1 cellular context compared by ENCODE assay signal in the genomic region with DNA sequence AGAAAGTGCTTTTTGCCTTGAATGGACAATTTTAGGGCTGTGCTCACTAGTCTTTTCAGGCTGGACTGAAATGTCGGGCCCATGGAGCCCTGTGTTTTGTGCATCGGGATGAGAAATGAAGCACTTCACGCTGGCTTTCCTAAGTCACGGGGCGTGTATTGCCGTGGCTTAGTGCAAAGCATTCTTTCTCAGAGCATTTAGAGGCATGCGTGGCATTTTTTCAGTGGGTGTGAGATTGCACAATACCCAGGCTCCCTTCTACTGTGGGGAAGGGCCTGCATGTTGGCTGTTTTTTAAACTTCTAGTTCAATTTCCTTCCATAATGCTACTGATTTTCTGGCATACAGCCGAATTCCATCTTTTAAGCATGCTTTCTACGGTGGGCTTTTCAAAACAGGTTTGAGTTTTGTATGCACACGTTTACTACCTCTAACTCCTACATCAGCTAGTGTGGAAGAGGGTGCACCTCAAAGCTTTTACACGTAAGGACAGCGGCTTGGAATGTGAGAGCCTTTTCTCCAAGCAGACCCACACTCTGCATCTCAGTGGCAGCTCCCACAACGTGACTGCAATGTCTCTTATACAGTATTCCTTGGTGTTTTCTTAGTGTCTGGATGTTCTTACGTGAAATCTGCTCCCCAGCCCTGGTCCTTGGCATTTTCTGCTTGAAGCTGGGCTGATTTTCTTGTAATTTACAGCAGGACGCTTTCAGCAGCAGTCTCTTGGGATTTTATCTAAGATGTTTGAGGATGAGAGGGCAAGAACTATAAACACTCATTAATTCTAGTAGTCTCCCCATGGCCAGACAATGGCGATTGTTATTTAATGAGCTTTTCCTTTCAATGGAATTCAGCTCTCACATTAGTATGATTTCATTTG.
TF ChIP-seq lines count a peak whose summit lies in the region.

No MANE protein-coding gene starts in this region.

TF ChIP-seq in GM12878, 131 proteins besides CTCF, POLR2A, EP300 and RAD21:
- TF ChIP-seq MEF2B (IDR thresholded peaks at IDR 0.05; ENCODE audit: partially characterized antibody, poor library complexity, severe bottlenecking), result no peak
- TF ChIP-seq YBX1 (IDR thresholded peaks at IDR 0.05), result no peak
- no peak for TF ChIP-seq SRF (IDR thresholded peaks at IDR 0.05; ENCODE audit: low read depth in 2 of 2, low read length in 2 of 2)
- TF ChIP-seq MTA2 (IDR thresholded peaks at IDR 0.05; ENCODE audit: low read depth), result no peak
- TF ChIP-seq ASH2L (IDR thresholded peaks at IDR 0.05; ENCODE audit: borderline replicate concordance, low read depth), result no peak
- TF ChIP-seq EZH2 (IDR thresholded peaks at IDR 0.05; ENCODE audit: borderline replicate concordance, control insufficient read depth, low read depth, low read length), result no peak
- TF ChIP-seq RAD51 (IDR thresholded peaks at IDR 0.05), result no peak
- no peak for TF ChIP-seq STAT3 (IDR thresholded peaks at IDR 0.05; ENCODE audit: low read depth, low read length)
- no peak for TF ChIP-seq RELA (IDR thresholded peaks at IDR 0.05; ENCODE audit: borderline replicate concordance, partially characterized antibody)
- TF ChIP-seq, protein P1, sequence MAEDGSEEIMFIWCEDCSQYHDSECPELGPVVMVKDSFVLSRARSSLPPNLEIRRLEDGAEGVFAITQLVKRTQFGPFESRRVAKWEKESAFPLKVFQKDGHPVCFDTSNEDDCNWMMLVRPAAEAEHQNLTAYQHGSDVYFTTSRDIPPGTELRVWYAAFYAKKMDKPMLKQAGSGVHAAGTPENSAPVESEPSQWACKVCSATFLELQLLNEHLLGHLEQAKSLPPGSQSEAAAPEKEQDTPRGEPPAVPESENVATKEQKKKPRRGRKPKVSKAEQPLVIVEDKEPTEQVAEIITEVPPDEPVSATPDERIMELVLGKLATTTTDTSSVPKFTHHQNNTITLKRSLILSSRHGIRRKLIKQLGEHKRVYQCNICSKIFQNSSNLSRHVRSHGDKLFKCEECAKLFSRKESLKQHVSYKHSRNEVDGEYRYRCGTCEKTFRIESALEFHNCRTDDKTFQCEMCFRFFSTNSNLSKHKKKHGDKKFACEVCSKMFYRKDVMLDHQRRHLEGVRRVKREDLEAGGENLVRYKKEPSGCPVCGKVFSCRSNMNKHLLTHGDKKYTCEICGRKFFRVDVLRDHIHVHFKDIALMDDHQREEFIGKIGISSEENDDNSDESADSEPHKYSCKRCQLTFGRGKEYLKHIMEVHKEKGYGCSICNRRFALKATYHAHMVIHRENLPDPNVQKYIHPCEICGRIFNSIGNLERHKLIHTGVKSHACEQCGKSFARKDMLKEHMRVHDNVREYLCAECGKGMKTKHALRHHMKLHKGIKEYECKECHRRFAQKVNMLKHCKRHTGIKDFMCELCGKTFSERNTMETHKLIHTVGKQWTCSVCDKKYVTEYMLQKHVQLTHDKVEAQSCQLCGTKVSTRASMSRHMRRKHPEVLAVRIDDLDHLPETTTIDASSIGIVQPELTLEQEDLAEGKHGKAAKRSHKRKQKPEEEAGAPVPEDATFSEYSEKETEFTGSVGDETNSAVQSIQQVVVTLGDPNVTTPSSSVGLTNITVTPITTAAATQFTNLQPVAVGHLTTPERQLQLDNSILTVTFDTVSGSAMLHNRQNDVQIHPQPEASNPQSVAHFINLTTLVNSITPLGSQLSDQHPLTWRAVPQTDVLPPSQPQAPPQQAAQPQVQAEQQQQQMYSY (CRISPR knock-in tag; IDR thresholded peaks at IDR 0.05), result no peak
- TF ChIP-seq TCF12 (IDR thresholded peaks at IDR 0.05; ENCODE audit: low read depth, low read length), result no peak
- no peak for TF ChIP-seq ZZZ3 (IDR thresholded peaks at IDR 0.05; ENCODE audit: control insufficient read depth, insufficient read length, low read depth)
- TF ChIP-seq SP1 (IDR thresholded peaks at IDR 0.05; ENCODE audit: low read depth, low read length), result no peak
- TF ChIP-seq EGR1 (IDR thresholded peaks at IDR 0.05; ENCODE audit: borderline replicate concordance in 1 of 2, low read depth in 2 of 2, low read length in 2 of 2), result no peak
- no peak for TF ChIP-seq TARDBP (IDR thresholded peaks at IDR 0.05; ENCODE audit: borderline replicate concordance)
- TF ChIP-seq, protein P2, sequence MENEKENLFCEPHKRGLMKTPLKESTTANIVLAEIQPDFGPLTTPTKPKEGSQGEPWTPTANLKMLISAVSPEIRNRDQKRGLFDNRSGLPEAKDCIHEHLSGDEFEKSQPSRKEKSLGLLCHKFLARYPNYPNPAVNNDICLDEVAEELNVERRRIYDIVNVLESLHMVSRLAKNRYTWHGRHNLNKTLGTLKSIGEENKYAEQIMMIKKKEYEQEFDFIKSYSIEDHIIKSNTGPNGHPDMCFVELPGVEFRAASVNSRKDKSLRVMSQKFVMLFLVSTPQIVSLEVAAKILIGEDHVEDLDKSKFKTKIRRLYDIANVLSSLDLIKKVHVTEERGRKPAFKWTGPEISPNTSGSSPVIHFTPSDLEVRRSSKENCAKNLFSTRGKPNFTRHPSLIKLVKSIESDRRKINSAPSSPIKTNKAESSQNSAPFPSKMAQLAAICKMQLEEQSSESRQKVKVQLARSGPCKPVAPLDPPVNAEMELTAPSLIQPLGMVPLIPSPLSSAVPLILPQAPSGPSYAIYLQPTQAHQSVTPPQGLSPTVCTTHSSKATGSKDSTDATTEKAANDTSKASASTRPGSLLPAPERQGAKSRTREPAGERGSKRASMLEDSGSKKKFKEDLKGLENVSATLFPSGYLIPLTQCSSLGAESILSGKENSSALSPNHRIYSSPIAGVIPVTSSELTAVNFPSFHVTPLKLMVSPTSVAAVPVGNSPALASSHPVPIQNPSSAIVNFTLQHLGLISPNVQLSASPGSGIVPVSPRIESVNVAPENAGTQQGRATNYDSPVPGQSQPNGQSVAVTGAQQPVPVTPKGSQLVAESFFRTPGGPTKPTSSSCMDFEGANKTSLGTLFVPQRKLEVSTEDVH (IDR thresholded peaks at IDR 0.05; ENCODE audit: low read depth, partially characterized antibody), result no peak
- TF ChIP-seq BACH1 (IDR thresholded peaks at IDR 0.05; ENCODE audit: borderline replicate concordance), result no peak
- TF ChIP-seq RBBP5 (conservative IDR thresholded peaks at IDR 0.05), result no peak
- TF ChIP-seq, protein P3, sequence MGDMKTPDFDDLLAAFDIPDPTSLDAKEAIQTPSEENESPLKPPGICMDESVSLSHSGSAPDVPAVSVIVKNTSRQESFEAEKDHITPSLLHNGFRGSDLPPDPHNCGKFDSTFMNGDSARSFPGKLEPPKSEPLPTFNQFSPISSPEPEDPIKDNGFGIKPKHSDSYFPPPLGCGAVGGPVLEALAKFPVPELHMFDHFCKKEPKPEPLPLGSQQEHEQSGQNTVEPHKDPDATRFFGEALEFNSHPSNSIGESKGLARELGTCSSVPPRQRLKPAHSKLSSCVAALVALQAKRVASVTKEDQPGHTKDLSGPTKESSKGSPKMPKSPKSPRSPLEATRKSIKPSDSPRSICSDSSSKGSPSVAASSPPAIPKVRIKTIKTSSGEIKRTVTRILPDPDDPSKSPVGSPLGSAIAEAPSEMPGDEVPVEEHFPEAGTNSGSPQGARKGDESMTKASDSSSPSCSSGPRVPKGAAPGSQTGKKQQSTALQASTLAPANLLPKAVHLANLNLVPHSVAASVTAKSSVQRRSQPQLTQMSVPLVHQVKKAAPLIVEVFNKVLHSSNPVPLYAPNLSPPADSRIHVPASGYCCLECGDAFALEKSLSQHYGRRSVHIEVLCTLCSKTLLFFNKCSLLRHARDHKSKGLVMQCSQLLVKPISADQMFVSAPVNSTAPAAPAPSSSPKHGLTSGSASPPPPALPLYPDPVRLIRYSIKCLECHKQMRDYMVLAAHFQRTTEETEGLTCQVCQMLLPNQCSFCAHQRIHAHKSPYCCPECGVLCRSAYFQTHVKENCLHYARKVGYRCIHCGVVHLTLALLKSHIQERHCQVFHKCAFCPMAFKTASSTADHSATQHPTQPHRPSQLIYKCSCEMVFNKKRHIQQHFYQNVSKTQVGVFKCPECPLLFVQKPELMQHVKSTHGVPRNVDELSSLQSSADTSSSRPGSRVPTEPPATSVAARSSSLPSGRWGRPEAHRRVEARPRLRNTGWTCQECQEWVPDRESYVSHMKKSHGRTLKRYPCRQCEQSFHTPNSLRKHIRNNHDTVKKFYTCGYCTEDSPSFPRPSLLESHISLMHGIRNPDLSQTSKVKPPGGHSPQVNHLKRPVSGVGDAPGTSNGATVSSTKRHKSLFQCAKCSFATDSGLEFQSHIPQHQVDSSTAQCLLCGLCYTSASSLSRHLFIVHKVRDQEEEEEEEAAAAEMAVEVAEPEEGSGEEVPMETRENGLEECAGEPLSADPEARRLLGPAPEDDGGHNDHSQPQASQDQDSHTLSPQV (IDR thresholded peaks at IDR 0.05), result no peak
